1 cellular context compared by ENCODE assay signal in genomic region chr19:45901432-45901903, GRCh38.
TF ChIP-seq lines count a peak whose summit lies in the region.

No MANE protein-coding gene starts in this region.

TF ChIP-seq in HepG2, 621 proteins besides CTCF, POLR2A, EP300 and RAD21 (continued from another document and continues in another):
- TF ChIP-seq, protein P1, sequence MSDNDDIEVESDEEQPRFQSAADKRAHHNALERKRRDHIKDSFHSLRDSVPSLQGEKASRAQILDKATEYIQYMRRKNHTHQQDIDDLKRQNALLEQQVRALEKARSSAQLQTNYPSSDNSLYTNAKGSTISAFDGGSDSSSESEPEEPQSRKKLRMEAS (IDR thresholded peaks at IDR 0.05) = peak; percentile 65; the same call in 1 of the 2 replicates
- TF ChIP-seq, protein P2, sequence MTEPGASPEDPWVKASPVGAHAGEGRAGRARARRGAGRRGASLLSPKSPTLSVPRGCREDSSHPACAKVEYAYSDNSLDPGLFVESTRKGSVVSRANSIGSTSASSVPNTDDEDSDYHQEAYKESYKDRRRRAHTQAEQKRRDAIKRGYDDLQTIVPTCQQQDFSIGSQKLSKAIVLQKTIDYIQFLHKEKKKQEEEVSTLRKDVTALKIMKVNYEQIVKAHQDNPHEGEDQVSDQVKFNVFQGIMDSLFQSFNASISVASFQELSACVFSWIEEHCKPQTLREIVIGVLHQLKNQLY (CRISPR knock-in tag; IDR thresholded peaks at IDR 0.05) = no peak
- TF ChIP-seq SP1 (IDR thresholded peaks at IDR 0.05) (no peak), SP1 (CRISPR knock-in tag; IDR thresholded peaks at IDR 0.05) (0 out of 2 replicates have a peak, but pooled peaks have one; percentile 10), ZNF598 (CRISPR knock-in tag; IDR thresholded peaks at IDR 0.05; ENCODE audit: borderline replicate concordance) (no peak), ZNF264 (CRISPR knock-in tag; IDR thresholded peaks at IDR 0.05) (no peak), LRRFIP1 (CRISPR knock-in tag; conservative IDR thresholded peaks at IDR 0.05) (no peak), PCBP2 (optimal IDR thresholded peaks at IDR 0.05; ENCODE audit: low read depth, low read length, poor library complexity, severe bottlenecking) (no peak), PRMT3 (CRISPR knock-in tag; IDR thresholded peaks at IDR 0.05; ENCODE audit: borderline replicate concordance, low read depth) (no peak), TBL1XR1 (IDR thresholded peaks at IDR 0.05; ENCODE audit: borderline replicate concordance, low read length, partially characterized antibody) (no peak), ZNF562 (CRISPR knock-in tag; IDR thresholded peaks at IDR 0.05; ENCODE audit: borderline replicate concordance) (no peak), MXI1 (IDR thresholded peaks at IDR 0.05; ENCODE audit: borderline replicate concordance, low read depth, low read length) (no peak), GATA4 (IDR thresholded peaks at IDR 0.05; ENCODE audit: borderline replicate concordance, low read depth) (no peak), ATM (IDR thresholded peaks at IDR 0.05; ENCODE audit: borderline replicate concordance) (no peak), MAFF (IDR thresholded peaks at IDR 0.05; ENCODE audit: low read depth, low read length) (no peak), ZBED4 (CRISPR knock-in tag; IDR thresholded peaks at IDR 0.05; ENCODE audit: borderline replicate concordance) (no peak), ZNF883 (CRISPR knock-in tag; IDR thresholded peaks at IDR 0.05; ENCODE audit: not compliant biosample characterization) (peak; percentile 40), NFE2 (CRISPR knock-in tag; IDR thresholded peaks at IDR 0.05) (no peak), ZNF543 (CRISPR knock-in tag; IDR thresholded peaks at IDR 0.05) (peak; percentile 26; the same call in 1 of the 2 replicates), ZFP41 (CRISPR knock-in tag; IDR thresholded peaks at IDR 0.05; ENCODE audit: borderline replicate concordance) (no peak), DNMT1 (CRISPR knock-in tag; IDR thresholded peaks at IDR 0.05) (no peak), ZBTB33 (CRISPR knock-in tag; IDR thresholded peaks at IDR 0.05) (peak; percentile 79), RFX1 (IDR thresholded peaks at IDR 0.05) (no peak), HES4 (CRISPR knock-in tag; IDR thresholded peaks at IDR 0.05; ENCODE audit: borderline replicate concordance) (0 out of 2 replicates have a peak, but pooled peaks have one; percentile 34), ZFX (CRISPR knock-in tag; IDR thresholded peaks at IDR 0.05; ENCODE audit: low read depth) (no peak), ZNF235 (CRISPR knock-in tag; IDR thresholded peaks at IDR 0.05; ENCODE audit: borderline replicate concordance) (no peak), RBFOX2 (IDR thresholded peaks at IDR 0.05; ENCODE audit: low read depth, low read length) (peak; percentile 62), SATB2 (CRISPR knock-in tag; IDR thresholded peaks at IDR 0.05) (no peak), CEBPB (IDR thresholded peaks at IDR 0.05; ENCODE audit: borderline replicate concordance, low read depth, low read length) (peak; percentile 93), TFE3 (CRISPR knock-in tag; IDR thresholded peaks at IDR 0.05) (no peak), ZNF34 (CRISPR knock-in tag; IDR thresholded peaks at IDR 0.05; ENCODE audit: borderline replicate concordance) (no peak), PHF21A (CRISPR knock-in tag; IDR thresholded peaks at IDR 0.05) (0 out of 2 replicates have a peak, but pooled peaks have one; percentile 27), MTA1 (CRISPR knock-in tag; IDR thresholded peaks at IDR 0.05; ENCODE audit: borderline replicate concordance) (peak; percentile 67; the same call in 1 of the 2 replicates), MZF1 (CRISPR knock-in tag; IDR thresholded peaks at IDR 0.05; ENCODE audit: borderline replicate concordance) (no peak), HOXA3 (CRISPR knock-in tag; IDR thresholded peaks at IDR 0.05) (peak; percentile 83), AGO2 (optimal IDR thresholded peaks at IDR 0.05; ENCODE audit: low read depth, low read length) (peak; percentile 42), ZNF782 (CRISPR knock-in tag; IDR thresholded peaks at IDR 0.05; ENCODE audit: borderline replicate concordance) (peak; percentile 27; the same call in 1 of the 2 replicates)
- TF ChIP-seq, protein P3, sequence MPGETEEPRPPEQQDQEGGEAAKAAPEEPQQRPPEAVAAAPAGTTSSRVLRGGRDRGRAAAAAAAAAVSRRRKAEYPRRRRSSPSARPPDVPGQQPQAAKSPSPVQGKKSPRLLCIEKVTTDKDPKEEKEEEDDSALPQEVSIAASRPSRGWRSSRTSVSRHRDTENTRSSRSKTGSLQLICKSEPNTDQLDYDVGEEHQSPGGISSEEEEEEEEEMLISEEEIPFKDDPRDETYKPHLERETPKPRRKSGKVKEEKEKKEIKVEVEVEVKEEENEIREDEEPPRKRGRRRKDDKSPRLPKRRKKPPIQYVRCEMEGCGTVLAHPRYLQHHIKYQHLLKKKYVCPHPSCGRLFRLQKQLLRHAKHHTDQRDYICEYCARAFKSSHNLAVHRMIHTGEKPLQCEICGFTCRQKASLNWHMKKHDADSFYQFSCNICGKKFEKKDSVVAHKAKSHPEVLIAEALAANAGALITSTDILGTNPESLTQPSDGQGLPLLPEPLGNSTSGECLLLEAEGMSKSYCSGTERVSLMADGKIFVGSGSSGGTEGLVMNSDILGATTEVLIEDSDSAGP (CRISPR knock-in tag; IDR thresholded peaks at IDR 0.05; ENCODE audit: borderline replicate concordance) = peak; percentile 46; the same call in 1 of the 2 replicates
- TF ChIP-seq, protein P4, sequence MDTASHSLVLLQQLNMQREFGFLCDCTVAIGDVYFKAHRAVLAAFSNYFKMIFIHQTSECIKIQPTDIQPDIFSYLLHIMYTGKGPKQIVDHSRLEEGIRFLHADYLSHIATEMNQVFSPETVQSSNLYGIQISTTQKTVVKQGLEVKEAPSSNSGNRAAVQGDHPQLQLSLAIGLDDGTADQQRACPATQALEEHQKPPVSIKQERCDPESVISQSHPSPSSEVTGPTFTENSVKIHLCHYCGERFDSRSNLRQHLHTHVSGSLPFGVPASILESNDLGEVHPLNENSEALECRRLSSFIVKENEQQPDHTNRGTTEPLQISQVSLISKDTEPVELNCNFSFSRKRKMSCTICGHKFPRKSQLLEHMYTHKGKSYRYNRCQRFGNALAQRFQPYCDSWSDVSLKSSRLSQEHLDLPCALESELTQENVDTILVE (CRISPR knock-in tag; IDR thresholded peaks at IDR 0.05) = 0 out of 2 replicates have a peak, but pooled peaks have one; percentile 21
- TF ChIP-seq, protein P5, sequence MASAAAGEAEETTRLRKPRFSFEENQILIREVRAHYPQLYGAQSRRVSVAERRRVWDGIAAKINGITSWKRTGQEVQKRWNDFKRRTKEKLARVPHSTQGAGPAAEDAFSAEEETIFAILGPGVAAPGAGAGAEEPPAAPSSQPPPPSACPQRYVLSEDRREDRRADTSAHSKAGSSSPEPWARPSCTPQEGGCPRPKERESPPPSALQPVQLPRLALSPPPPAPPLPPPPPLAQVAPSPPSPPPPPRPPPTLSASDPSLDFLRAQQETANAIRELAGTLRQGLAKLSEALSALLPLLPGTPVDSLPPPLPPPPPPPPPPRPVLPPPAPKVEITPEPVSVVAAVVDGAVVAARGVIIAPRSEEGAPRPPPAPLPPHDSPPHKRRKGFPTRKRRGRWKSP (CRISPR knock-in tag; IDR thresholded peaks at IDR 0.05) = no peak; the same call in 1 of the 2 replicates
- TF ChIP-seq, protein P6, sequence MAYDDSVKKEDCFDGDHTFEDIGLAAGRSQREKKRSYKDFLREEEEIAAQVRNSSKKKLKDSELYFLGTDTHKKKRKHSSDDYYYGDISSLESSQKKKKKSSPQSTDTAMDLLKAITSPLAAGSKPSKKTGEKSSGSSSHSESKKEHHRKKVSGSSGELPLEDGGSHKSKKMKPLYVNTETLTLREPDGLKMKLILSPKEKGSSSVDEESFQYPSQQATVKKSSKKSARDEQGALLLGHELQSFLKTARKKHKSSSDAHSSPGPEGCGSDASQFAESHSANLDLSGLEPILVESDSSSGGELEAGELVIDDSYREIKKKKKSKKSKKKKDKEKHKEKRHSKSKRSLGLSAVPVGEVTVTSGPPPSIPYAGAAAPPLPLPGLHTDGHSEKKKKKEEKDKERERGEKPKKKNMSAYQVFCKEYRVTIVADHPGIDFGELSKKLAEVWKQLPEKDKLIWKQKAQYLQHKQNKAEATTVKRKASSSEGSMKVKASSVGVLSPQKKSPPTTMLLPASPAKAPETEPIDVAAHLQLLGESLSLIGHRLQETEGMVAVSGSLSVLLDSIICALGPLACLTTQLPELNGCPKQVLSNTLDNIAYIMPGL (CRISPR knock-in tag; IDR thresholded peaks at IDR 0.05; ENCODE audit: borderline replicate concordance in 1 of 2, low read depth in 1 of 2) = no peak
- TF ChIP-seq, protein P7, sequence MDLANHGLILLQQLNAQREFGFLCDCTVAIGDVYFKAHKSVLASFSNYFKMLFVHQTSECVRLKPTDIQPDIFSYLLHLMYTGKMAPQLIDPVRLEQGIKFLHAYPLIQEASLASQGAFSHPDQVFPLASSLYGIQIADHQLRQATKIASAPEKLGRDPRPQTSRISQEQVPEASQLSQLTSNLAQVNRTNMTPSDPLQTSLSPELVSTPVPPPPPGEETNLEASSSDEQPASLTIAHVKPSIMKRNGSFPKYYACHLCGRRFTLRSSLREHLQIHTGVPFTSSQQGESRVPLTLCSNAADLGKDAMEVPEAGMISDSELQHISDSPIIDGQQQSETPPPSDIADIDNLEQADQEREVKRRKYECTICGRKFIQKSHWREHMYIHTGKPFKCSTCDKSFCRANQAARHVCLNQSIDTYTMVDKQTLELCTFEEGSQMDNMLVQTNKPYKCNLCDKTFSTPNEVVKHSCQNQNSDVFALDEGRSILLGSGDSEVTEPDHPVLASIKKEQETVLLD (CRISPR knock-in tag; IDR thresholded peaks at IDR 0.05; ENCODE audit: low read depth) = no peak; the same call in 1 of the 2 replicates
